In the genomic region with DNA sequence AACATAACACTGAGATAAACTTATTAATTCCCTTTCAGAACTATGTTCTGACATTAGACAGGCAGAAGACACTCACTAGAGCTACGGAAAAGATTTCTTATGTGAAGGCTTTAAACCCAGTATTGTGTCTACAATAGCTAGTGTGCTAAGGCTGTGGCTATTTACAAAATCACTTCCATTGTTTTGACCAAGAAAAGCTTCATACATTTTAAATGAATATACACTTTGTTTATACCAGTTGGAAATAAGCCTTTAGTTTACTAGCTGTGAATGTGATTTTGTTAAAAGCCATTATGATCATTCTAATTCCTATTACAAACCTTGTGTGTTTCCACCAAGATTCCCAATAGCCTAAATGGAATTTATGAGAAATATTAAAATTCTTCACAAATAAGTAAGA, we compare ENCODE assay signal across 22 cellular contexts.
DNase-seq lines count a peak whose midpoint lies in the region; ATAC-seq, FAIRE-seq and TF ChIP-seq lines count a peak whose summit lies in the region.
"Had no signal": no experiment of that assay in that cellular context is flagged by ENCODE, and none has a peak within 500 bp of the region (broad histone marks: within the 10 kb centered on the region; RNA-seq: fewer than 3 reads in every experiment).

No MANE protein-coding gene starts in this region.

- DNase-seq in caudate nucleus (lab: John Stamatoyannopoulos, UW) = peak in 1 of 61 donors; percentile 1
- DNase-seq in inferior parietal cortex (ENCODE audit: extremely low spot score) = peak; percentile 72
- no peak for DNase-seq in substantia nigra (lab: John Stamatoyannopoulos, UW)
- DNase-seq in natural killer cell treated with Interleukin-12 subunit alpha and Interleukin-12 subunit beta and Interleukin-15 and Interleukin-18, amount 100 ng/mL, for 72 hours (ENCODE audit: low spot score) = no peak
- DNase-seq in hepatocyte (ENCODE audit: low spot score) = no peak
- DNase-seq in GM10266 (ENCODE audit: extremely low spot score) = no peak
- no peak for DNase-seq in ACHN
- DNase-seq: 8988T; CD4-positive, CD25-positive, alpha-beta regulatory T cell; IMR-90; KG1; MG63; NCI-H1105 treated with DMSO at 0.1 percent for 48 hours; NCI-H2029; NCI-H446; NCI-H524 treated with DMSO at 0.1 percent for 48 hours; NCI-H774; NK-92 treated with Interleukin-12 subunit alpha and Interleukin-12 subunit beta, amount 100 ng/mL, for 24 hours; PC-9 had no signal

- H3K27ac ChIP-seq in caudate nucleus (ENCODE audit: low read depth, low read length) (peak overlapping the region; percentile 93), substantia nigra (ENCODE audit: low read depth, low read length, poor library complexity, severe bottlenecking) (peak overlapping the region; percentile 74), hepatocyte (no peak overlapping the region)
- H3K27ac ChIP-seq: BLaER1, PC-9 had no signal

- H3K4me2 ChIP-seq in hepatocyte = no peak overlapping the region
- H3K4me2 ChIP-seq: BLaER1, PC-9 had no signal

- no peaks in the 10 kb centered on the region for H4K20me1 ChIP-seq in hepatocyte (ENCODE audit: insufficient read depth, poor library complexity, severe bottlenecking)
- H4K20me1 ChIP-seq: BLaER1 had no signal

- no peak overlapping the region for H3K27ac Mint-ChIP-seq in natural killer cell treated with Interleukin-12 subunit alpha and Interleukin-12 subunit beta and Interleukin-15 and Interleukin-18, amount 100 ng/mL, for 72 hours
- H3K27ac Mint-ChIP-seq: CD4-positive, CD25-positive, alpha-beta regulatory T cell had no signal

- no peaks in the 10 kb centered on the region for H3K36me3 ChIP-seq in hepatocyte (replicated peaks; ENCODE audit: insufficient read depth, low read depth)
- H3K36me3 ChIP-seq: MG63 had no signal

- peak; percentile 28 for FAIRE-seq in G401.6 (lab: Jason Lieb, UNC)

- ATAC-seq in natural killer cell treated with Interleukin-12 subunit alpha and Interleukin-12 subunit beta and Interleukin-15 and Interleukin-18, amount 100 ng/mL, for 72 hours = no peak
- ATAC-seq: Right ventricle myocardium inferior had no signal

- H3K4me1 ChIP-seq in hepatocyte (ENCODE audit: insufficient read depth) = no peaks in the 10 kb centered on the region

- WGBS in hepatocyte (ENCODE audit: low lambda C conversion rate, missing lambda C conversion rate) = 66% methylated on average over 1 of the region's 1 CpG

- H3K27me3 Mint-ChIP-seq in natural killer cell treated with Interleukin-12 subunit alpha and Interleukin-12 subunit beta and Interleukin-15 and Interleukin-18, amount 100 ng/mL, for 72 hours = no peaks in the 10 kb centered on the region
- H3K27me3 Mint-ChIP-seq: CD4-positive, CD25-positive, alpha-beta regulatory T cell had no signal

- H3K9me3 Mint-ChIP-seq in natural killer cell treated with Interleukin-12 subunit alpha and Interleukin-12 subunit beta and Interleukin-15 and Interleukin-18, amount 100 ng/mL, for 72 hours = no peaks in the 10 kb centered on the region
- H3K9me3 Mint-ChIP-seq: CD4-positive, CD25-positive, alpha-beta regulatory T cell had no signal

- no peak overlapping the region for H2AFZ ChIP-seq in hepatocyte
- H2AFZ ChIP-seq: PC-9 had no signal

- H3K4me3 Mint-ChIP-seq in natural killer cell treated with Interleukin-12 subunit alpha and Interleukin-12 subunit beta and Interleukin-15 and Interleukin-18, amount 100 ng/mL, for 72 hours = no peak overlapping the region
- H3K4me3 Mint-ChIP-seq: CD4-positive, CD25-positive, alpha-beta regulatory T cell had no signal

- H3K36me3 Mint-ChIP-seq in natural killer cell treated with Interleukin-12 subunit alpha and Interleukin-12 subunit beta and Interleukin-15 and Interleukin-18, amount 100 ng/mL, for 72 hours = no peaks in the 10 kb centered on the region

- H3K4me1 Mint-ChIP-seq in natural killer cell treated with Interleukin-12 subunit alpha and Interleukin-12 subunit beta and Interleukin-15 and Interleukin-18, amount 100 ng/mL, for 72 hours (ENCODE audit: low read depth in 2 of 2) = peaks cover 6 to 9% of the 10 kb centered on the region in 2 donors
- H3K4me1 Mint-ChIP-seq: CD4-positive, CD25-positive, alpha-beta regulatory T cell had no signal

- no peak for TF ChIP-seq CTCF in hepatocyte (IDR thresholded peaks at IDR 0.05; ENCODE audit: poor library complexity)
- TF ChIP-seq CTCF in GM10266 (IDR thresholded peaks at IDR 0.05; ENCODE audit: control insufficient read depth, insufficient read depth, low read depth, missing control alignments) = no peak

- H3K9me2 ChIP-seq in hepatocyte (replicated peaks; ENCODE audit: insufficient read depth) = no peaks in the 10 kb centered on the region

- H3K9me3 ChIP-seq in hepatocyte (ENCODE audit: low read depth) = no peaks in the 10 kb centered on the region
- H3K9me3 ChIP-seq: BLaER1, MG63 had no signal

- no peaks in the 10 kb centered on the region for H3K79me2 ChIP-seq in hepatocyte

- H3K27me3 ChIP-seq in hepatocyte = no peaks in the 10 kb centered on the region
- H3K27me3 ChIP-seq: BLaER1, MG63 had no signal

- in situ Hi-C loops in ACHN (cut with HindIII; ENCODE audit: low pct_ligation_motif_present, low pct_unique_long_range_greater_than_20kb, low sequenced_read_pairs) = no loop called here

- H3K4me3 ChIP-seq in hepatocyte = no peak overlapping the region
- H3K4me3 ChIP-seq: BLaER1, MG63, PC-9 had no signal
